Comparison of ENCODE assay signal across 12 cellular contexts in genomic region chr1:151533870-151534269, GRCh38. TPM values are rescaled to one million over a fixed set of nuclear protein-coding genes. Genes with fewer than 3 reads are reported as not detected.
DNase-seq lines count a peak whose midpoint lies in the region; ATAC-seq and TF ChIP-seq lines count a peak whose summit lies in the region.
"Had no signal": no experiment of that assay in that cellular context is flagged by ENCODE, and none has a peak within 500 bp of the region (broad histone marks: within the 10 kb centered on the region; RNA-seq: fewer than 3 reads in every experiment).

No MANE protein-coding gene starts in this region.

- no peaks in the 10 kb centered on the region for H3K9me3 ChIP-seq in BLaER1
- no peaks in the 10 kb centered on the region for H3K9me3 ChIP-seq in IMR-90 (ENCODE audit: control insufficient read depth, insufficient read depth, low read length)
- no peaks in the 10 kb centered on the region for H3K9me3 ChIP-seq in thyroid gland

- H3K4me1 ChIP-seq in BLaER1 (peaks cover 20% of the 10 kb centered on the region), IMR-90 (ENCODE audit: control insufficient read depth, insufficient read depth, low read length) (peaks cover 16% of the 10 kb centered on the region), thyroid gland (no peaks in the 10 kb centered on the region)

- H2AFZ ChIP-seq in IMR-90 (replicated peaks; ENCODE audit: low read length, poor library complexity), result peak overlapping the region; percentile 23

- no peak overlapping the region for H2BK20ac ChIP-seq in IMR-90 (ENCODE audit: low read depth, low read length)

- peaks cover 0 to 4% of the 10 kb centered on the region in 2 experiments; a peak in 1 of 4 replicates for H3K79me1 ChIP-seq in IMR-90 (ENCODE audit: low read depth in 1 of 2, low read length in 2 of 2)

- no peak for TF ChIP-seq CTCF in IMR-90 (conservative IDR thresholded peaks at IDR 0.05; ENCODE audit: low read depth, low read length)
- no peak for TF ChIP-seq CTCF in nephron progenitor cell (IDR thresholded peaks at IDR 0.05)
- TF ChIP-seq CTCF in thyroid gland (IDR thresholded peaks at IDR 0.05), result no peak

- DNase-seq in IMR-90 (no peak), nephron progenitor cell (peak; percentile 42), thyroid gland (peak; percentile 18 to 31), sciatic nerve (ENCODE audit: low spot score) (no peak)
- DNase-seq: CD4-positive, alpha-beta T cell; DMS79 treated with DMSO at 0.1 percent for 48 hours; GF-D8 had no signal

- H3K4me3 ChIP-seq in BLaER1 (no peak overlapping the region), IMR-90 (ENCODE audit: insufficient read depth, low read depth, low read length) (no peak overlapping the region), thyroid gland (replicated peaks in 1 of 3) (no peak overlapping the region)

- CTCF ChIA-PET in IMR-90 (lab: Yijun Ruan, JAX), result interaction anchor here (0.8 kb wide), 1 partner anchor 15 kb away, joined by 3 read pairs; no protein-coding TSS in a partner anchor

- no peak overlapping the region for H3K14ac ChIP-seq in IMR-90 (replicated peaks; ENCODE audit: low read depth, low read length)

- H3K9me1 ChIP-seq in IMR-90 (ENCODE audit: insufficient read depth, low read length), result peaks cover 15% of the 10 kb centered on the region

- peaks cover 14% of the 10 kb centered on the region for H3K4me1 Mint-ChIP-seq in nephron progenitor cell
- H3K4me1 Mint-ChIP-seq: B cell had no signal

- ATAC-seq in IMR-90 (ENCODE audit: low read depth) (no peak), sciatic nerve (no peak), GM21717 (IDR thresholded peaks at IDR 0.05; ENCODE audit: unreplicated experiment) (no peak)

- BruUV-seq in IMR-90 (replicated peaks; lab: Mats Ljungman, UMichigan), result no TSS peak

- H3K18ac ChIP-seq in IMR-90 (ENCODE audit: low read depth, low read length), result no peak overlapping the region

- H3K4me3 Mint-ChIP-seq in nephron progenitor cell, result no peak overlapping the region
- H3K4me3 Mint-ChIP-seq: B cell; CD4-positive, alpha-beta T cell; H9 had no signal

- H3K9ac ChIP-seq in BLaER1 (no peak overlapping the region), IMR-90 (ENCODE audit: low read depth, low read length) (no peak overlapping the region)

- H3K36me3 ChIP-seq in BLaER1, result peaks cover 21% of the 10 kb centered on the region
- no peaks in the 10 kb centered on the region for H3K36me3 ChIP-seq in IMR-90 (ENCODE audit: control insufficient read depth, insufficient read depth, low read length)
- H3K36me3 ChIP-seq in thyroid gland, result peaks cover 0 to 11% of the 10 kb centered on the region in 2 donors

- TF ChIP-seq POLR2A in IMR-90 (IDR thresholded peaks at IDR 0.05; ENCODE audit: low read depth, low read length) (no peak), thyroid gland (IDR thresholded peaks at IDR 0.05) (no peak)

- H3K27ac ChIP-seq in BLaER1 (no peak overlapping the region), IMR-90 (ENCODE audit: insufficient read depth, low read length) (no peak overlapping the region), thyroid gland (no peak overlapping the region)
- H3K27ac ChIP-seq: C4-2B had no signal

- H2BK5ac ChIP-seq in IMR-90 (ENCODE audit: low read depth, low read length, poor library complexity, severe bottlenecking), result no peak overlapping the region

- H3K36me3 Mint-ChIP-seq in nephron progenitor cell (ENCODE audit: low read depth), result no peaks in the 10 kb centered on the region

- no peak for TF ChIP-seq RAD21 in IMR-90 (IDR thresholded peaks at IDR 0.05; ENCODE audit: low read length)

- H2BK15ac ChIP-seq in IMR-90 (ENCODE audit: low read depth, low read length), result no peak overlapping the region

- no peaks in the 10 kb centered on the region for H3K9me3 Mint-ChIP-seq in nephron progenitor cell
- H3K9me3 Mint-ChIP-seq: CD4-positive, alpha-beta T cell; H9 had no signal

- H3K4me2 ChIP-seq in BLaER1, result peak overlapping the region; percentile 75
- no peak overlapping the region for H3K4me2 ChIP-seq in IMR-90 (ENCODE audit: low read depth, low read length)

- no peak overlapping the region for H4K5ac ChIP-seq in IMR-90 (ENCODE audit: low read depth, low read length)

- H2BK120ac ChIP-seq in IMR-90 (ENCODE audit: low read depth, low read length), result no peak overlapping the region

- POLR2A ChIA-PET in IMR-90 (lab: Charles Lee; ENCODE audit: unreplicated experiment), result no interaction called here

- no peak overlapping the region for H3K4ac ChIP-seq in IMR-90 (ENCODE audit: low read depth, low read length)

- H3K27me3 ChIP-seq in BLaER1 (no peaks in the 10 kb centered on the region), IMR-90 (ENCODE audit: control insufficient read depth, insufficient read depth, low read length) (peaks cover 4% of the 10 kb centered on the region; the same call in 1 of the 2 replicates), thyroid gland (no peaks in the 10 kb centered on the region)

- in situ Hi-C loops in IMR-90 (cut with MboI; ENCODE audit: low sequenced_read_pairs), result loop anchor here (10.0 kb wide), 1 partner anchor 201 kb away; no protein-coding TSS in a partner anchor

- intact Hi-C loops in IMR-90 (cut with micrococcal nuclease), result loop anchor here (1.0 kb wide), 1 partner anchor 201 kb away; no protein-coding TSS in a partner anchor
- intact Hi-C loops in thyroid gland (cut with DNase I), result loop anchor here (10.0 kb wide), 2 partner anchors 201 to 301 kb away; partner anchors contain the start of genes C2CD4D and RORC
- intact Hi-C loops in sciatic nerve (cut with DNase I), result no loop called here

- 62% methylated on average over 3 of the region's 10 CpGs; no CpG with 5 or more reads in 1 of the 2 experiments for WGBS in IMR-90 (ENCODE audit: extremely low coverage in 2 of 2, insufficient read length in 1 of 2), 2 experiments
- 61 to 66% methylated on average over 10 of the region's 10 CpGs for WGBS in thyroid gland, 2 donors

- no peak overlapping the region for H4K8ac ChIP-seq in IMR-90 (ENCODE audit: low read depth in 2 of 2, low read length in 2 of 2)

- H2AK9ac ChIP-seq in IMR-90 (replicated peaks; ENCODE audit: low read depth, low read length, poor library complexity), result no peak overlapping the region

- H4K20me1 ChIP-seq in BLaER1 (no peaks in the 10 kb centered on the region), IMR-90 (ENCODE audit: insufficient read depth, low read length) (0 out of 2 replicates have a peak, but pooled peaks cover 3% of the 10 kb centered on the region)

- H2AK5ac ChIP-seq in IMR-90 (ENCODE audit: low read depth, low read length), result no peak overlapping the region

- H4K91ac ChIP-seq in IMR-90 (ENCODE audit: insufficient read depth, low read depth, low read length), result no peak overlapping the region

- H3K27me3 Mint-ChIP-seq in nephron progenitor cell (ENCODE audit: low read depth, poor library complexity), result peaks cover 3% of the 10 kb centered on the region
- H3K27me3 Mint-ChIP-seq: CD4-positive, alpha-beta T cell had no signal

- dilution Hi-C loops in IMR-90 (cut with HindIII; ENCODE audit: low sequenced_read_pairs, unreplicated experiment), result no loop called here

- H3K27ac Mint-ChIP-seq in nephron progenitor cell, result no peak overlapping the region
- H3K27ac Mint-ChIP-seq: B cell; CD4-positive, alpha-beta T cell; H9 had no signal

- no peak overlapping the region for H3K23ac ChIP-seq in IMR-90 (ENCODE audit: low read depth, low read length)

- no peak overlapping the region for H3K56ac ChIP-seq in IMR-90 (ENCODE audit: extremely low read depth, insufficient read depth, low read length)

TF ChIP-seq in IMR-90, 13 proteins besides CTCF, POLR2A, EP300 and RAD21:
- TF ChIP-seq, protein P1, sequence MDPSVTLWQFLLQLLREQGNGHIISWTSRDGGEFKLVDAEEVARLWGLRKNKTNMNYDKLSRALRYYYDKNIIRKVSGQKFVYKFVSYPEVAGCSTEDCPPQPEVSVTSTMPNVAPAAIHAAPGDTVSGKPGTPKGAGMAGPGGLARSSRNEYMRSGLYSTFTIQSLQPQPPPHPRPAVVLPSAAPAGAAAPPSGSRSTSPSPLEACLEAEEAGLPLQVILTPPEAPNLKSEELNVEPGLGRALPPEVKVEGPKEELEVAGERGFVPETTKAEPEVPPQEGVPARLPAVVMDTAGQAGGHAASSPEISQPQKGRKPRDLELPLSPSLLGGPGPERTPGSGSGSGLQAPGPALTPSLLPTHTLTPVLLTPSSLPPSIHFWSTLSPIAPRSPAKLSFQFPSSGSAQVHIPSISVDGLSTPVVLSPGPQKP (IDR thresholded peaks at IDR 0.05; ENCODE audit: borderline replicate concordance, low read depth, low read length), result no peak
- no peak for TF ChIP-seq SMC3 (IDR thresholded peaks at IDR 0.05; ENCODE audit: low read depth, low read length)
- TF ChIP-seq RFX5 (IDR thresholded peaks at IDR 0.05; ENCODE audit: low read depth, low read length), result no peak
- no peak for TF ChIP-seq NFE2L2 (IDR thresholded peaks at IDR 0.05; ENCODE audit: low read depth, low read length)
- TF ChIP-seq BHLHE40 (IDR thresholded peaks at IDR 0.05; ENCODE audit: low read depth, low read length), result no peak

RNA-seq across cellular contexts. Expression of gene TUFT1, which starts 6.2 kb away (rescaled TPM):
- 30.3 and 33.3 TPM in 2 replicates for total RNA-seq in IMR-90 (2012; rRNA removed)
- 18.4 and 21.2 TPM in 2 replicates for polyA plus RNA-seq in IMR-90 (2012; rRNA removed)
- 9.3 and 11.8 TPM in 2 replicates for polyA plus RNA-seq in IMR-90 (2012; cell fraction: cytosol; rRNA removed)
- 21.8 and 50.3 TPM in 2 replicates for polyA plus RNA-seq in IMR-90 (2012; cell fraction: nucleus; rRNA removed; ENCODE audit: low replicate concordance)
- 1 to 10 TPM; 4.0 to 8.8 (median 5.0) TPM for total RNA-seq in thyroid gland
- total RNA-seq in sciatic nerve, result 3.2 TPM

RNA-seq across cellular contexts. Expression of gene CGN, which starts 22.7 kb away (rescaled TPM):
- 0.28 and 0.36 TPM in 2 replicates for total RNA-seq in IMR-90 (2012; rRNA removed)
- polyA plus RNA-seq in IMR-90 (2012; rRNA removed), result 0.34 and 0.36 TPM in 2 replicates
- polyA plus RNA-seq in IMR-90 (2012; cell fraction: cytosol; rRNA removed), result 0.10 and 0.20 TPM in 2 replicates
- polyA plus RNA-seq in IMR-90 (2012; cell fraction: nucleus; rRNA removed; ENCODE audit: low replicate concordance), result 0.84 and 1.3 TPM in 2 replicates
- 10 to 100 TPM in 1 of 4 donors, 1 to 10 TPM in 3; 7.7 to 14.9 (median 8.7) TPM for total RNA-seq in thyroid gland
- 2.0 TPM for total RNA-seq in sciatic nerve

Comparison
In these comparisons a context has a peak if more than half of its experiments do, and no peak if none do; other contexts are left out.
1. DNase-seq: peak in nephron progenitor cell (single experiment) and thyroid gland (2 of 2); none in IMR-90 (single experiment) and sciatic nerve (single experiment).